Comparison of ENCODE assay signal across 1 cellular context in genomic region chr6:156780117-156780641, GRCh38.
TF ChIP-seq lines count a peak whose summit lies in the region.

No MANE protein-coding gene starts in this region.

TF ChIP-seq in HepG2, 621 proteins besides CTCF, POLR2A, EP300 and RAD21 (continued from another document and continues in another):
- TF ChIP-seq, protein P1, sequence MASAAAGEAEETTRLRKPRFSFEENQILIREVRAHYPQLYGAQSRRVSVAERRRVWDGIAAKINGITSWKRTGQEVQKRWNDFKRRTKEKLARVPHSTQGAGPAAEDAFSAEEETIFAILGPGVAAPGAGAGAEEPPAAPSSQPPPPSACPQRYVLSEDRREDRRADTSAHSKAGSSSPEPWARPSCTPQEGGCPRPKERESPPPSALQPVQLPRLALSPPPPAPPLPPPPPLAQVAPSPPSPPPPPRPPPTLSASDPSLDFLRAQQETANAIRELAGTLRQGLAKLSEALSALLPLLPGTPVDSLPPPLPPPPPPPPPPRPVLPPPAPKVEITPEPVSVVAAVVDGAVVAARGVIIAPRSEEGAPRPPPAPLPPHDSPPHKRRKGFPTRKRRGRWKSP (CRISPR knock-in tag; IDR thresholded peaks at IDR 0.05): 0 out of 2 replicates have a peak, but pooled peaks have one; percentile 48
- TF ChIP-seq MIXL1 (CRISPR knock-in tag; IDR thresholded peaks at IDR 0.05) (peak; percentile 29; the same call in 1 of the 2 replicates), STAT6 (CRISPR knock-in tag; IDR thresholded peaks at IDR 0.05; ENCODE audit: borderline replicate concordance) (0 out of 2 replicates have a peak, but pooled peaks have one; percentile 66), ZFP82 (CRISPR knock-in tag; IDR thresholded peaks at IDR 0.05; ENCODE audit: borderline replicate concordance) (no peak), KAT7 (CRISPR knock-in tag; IDR thresholded peaks at IDR 0.05; ENCODE audit: borderline replicate concordance) (0 out of 2 replicates have a peak, but pooled peaks have one; percentile 26), ZNF225 (CRISPR knock-in tag; IDR thresholded peaks at IDR 0.05) (no peak), ZIK1 (CRISPR knock-in tag; IDR thresholded peaks at IDR 0.05; ENCODE audit: borderline replicate concordance, low read depth) (0 out of 2 replicates have a peak, but pooled peaks have one; percentile 37), XRCC5 (optimal IDR thresholded peaks at IDR 0.05; ENCODE audit: low read length) (no peak), ARHGAP35 (CRISPR knock-in tag; IDR thresholded peaks at IDR 0.05; ENCODE audit: borderline replicate concordance) (no peak), SALL1 (CRISPR knock-in tag; IDR thresholded peaks at IDR 0.05) (peak; percentile 13; the same call in 1 of the 2 replicates), POGZ (CRISPR knock-in tag; IDR thresholded peaks at IDR 0.05) (no peak), ZNF790 (CRISPR knock-in tag; IDR thresholded peaks at IDR 0.05; ENCODE audit: borderline replicate concordance) (no peak), HDAC2 (CRISPR knock-in tag; IDR thresholded peaks at IDR 0.05) (peak; percentile 37; the same call in 1 of the 2 replicates), ZFX (CRISPR knock-in tag; IDR thresholded peaks at IDR 0.05; ENCODE audit: low read depth) (no peak), ZBTB7B (CRISPR knock-in tag; IDR thresholded peaks at IDR 0.05) (peak; percentile 43; the same call in 1 of the 2 replicates), ZSCAN20 (CRISPR knock-in tag; IDR thresholded peaks at IDR 0.05; ENCODE audit: borderline replicate concordance) (0 out of 2 replicates have a peak, but pooled peaks have one; percentile 33), ISX (CRISPR knock-in tag; conservative IDR thresholded peaks at IDR 0.05) (0 out of 2 replicates have a peak, but pooled peaks have one; percentile 37), ZFP62 (CRISPR knock-in tag; IDR thresholded peaks at IDR 0.05) (no peak), POLR2AphosphoS2 (IDR thresholded peaks at IDR 0.05; ENCODE audit: low read depth, low read length) (no peak), ZNF615 (CRISPR knock-in tag; IDR thresholded peaks at IDR 0.05; ENCODE audit: borderline replicate concordance) (0 out of 2 replicates have a peak, but pooled peaks have one; percentile 53), ZNF782 (CRISPR knock-in tag; IDR thresholded peaks at IDR 0.05; ENCODE audit: borderline replicate concordance) (no peak), KDM1A (CRISPR knock-in tag; IDR thresholded peaks at IDR 0.05) (no peak), KLF11 (CRISPR knock-in tag; IDR thresholded peaks at IDR 0.05) (no peak), ZNF121 (CRISPR knock-in tag; IDR thresholded peaks at IDR 0.05) (no peak), TAF1 (CRISPR knock-in tag; IDR thresholded peaks at IDR 0.05) (peak; percentile 59), CCAR2 (optimal IDR thresholded peaks at IDR 0.05; ENCODE audit: low read depth, low read length) (no peak), SNRNP70 (IDR thresholded peaks at IDR 0.05; ENCODE audit: low read depth, low read length) (no peak), FOXA3 (CRISPR knock-in tag; IDR thresholded peaks at IDR 0.05) (peak; percentile 67), SAP130 (CRISPR knock-in tag; IDR thresholded peaks at IDR 0.05; ENCODE audit: low read depth) (peak; percentile 100), ZSCAN30 (CRISPR knock-in tag; IDR thresholded peaks at IDR 0.05) (no peak), ZNF614 (CRISPR knock-in tag; IDR thresholded peaks at IDR 0.05; ENCODE audit: borderline replicate concordance) (peak; percentile 64; the same call in 1 of the 2 replicates), ETV5 (CRISPR knock-in tag; IDR thresholded peaks at IDR 0.05; ENCODE audit: borderline replicate concordance) (0 out of 2 replicates have a peak, but pooled peaks have one; percentile 12), PHF21A (CRISPR knock-in tag; IDR thresholded peaks at IDR 0.05) (0 out of 2 replicates have a peak, but pooled peaks have one; percentile 32), CREM (IDR thresholded peaks at IDR 0.05) (peak; percentile 34; the same call in 1 of the 2 replicates), CREM (CRISPR knock-in tag; IDR thresholded peaks at IDR 0.05) (no peak), ZNF747 (CRISPR knock-in tag; IDR thresholded peaks at IDR 0.05; ENCODE audit: borderline replicate concordance) (no peak), ZNF567 (CRISPR knock-in tag; IDR thresholded peaks at IDR 0.05; ENCODE audit: borderline replicate concordance) (no peak), ZNF350 (CRISPR knock-in tag; IDR thresholded peaks at IDR 0.05; ENCODE audit: borderline replicate concordance, low read depth) (no peak)
- TF ChIP-seq, protein P2, sequence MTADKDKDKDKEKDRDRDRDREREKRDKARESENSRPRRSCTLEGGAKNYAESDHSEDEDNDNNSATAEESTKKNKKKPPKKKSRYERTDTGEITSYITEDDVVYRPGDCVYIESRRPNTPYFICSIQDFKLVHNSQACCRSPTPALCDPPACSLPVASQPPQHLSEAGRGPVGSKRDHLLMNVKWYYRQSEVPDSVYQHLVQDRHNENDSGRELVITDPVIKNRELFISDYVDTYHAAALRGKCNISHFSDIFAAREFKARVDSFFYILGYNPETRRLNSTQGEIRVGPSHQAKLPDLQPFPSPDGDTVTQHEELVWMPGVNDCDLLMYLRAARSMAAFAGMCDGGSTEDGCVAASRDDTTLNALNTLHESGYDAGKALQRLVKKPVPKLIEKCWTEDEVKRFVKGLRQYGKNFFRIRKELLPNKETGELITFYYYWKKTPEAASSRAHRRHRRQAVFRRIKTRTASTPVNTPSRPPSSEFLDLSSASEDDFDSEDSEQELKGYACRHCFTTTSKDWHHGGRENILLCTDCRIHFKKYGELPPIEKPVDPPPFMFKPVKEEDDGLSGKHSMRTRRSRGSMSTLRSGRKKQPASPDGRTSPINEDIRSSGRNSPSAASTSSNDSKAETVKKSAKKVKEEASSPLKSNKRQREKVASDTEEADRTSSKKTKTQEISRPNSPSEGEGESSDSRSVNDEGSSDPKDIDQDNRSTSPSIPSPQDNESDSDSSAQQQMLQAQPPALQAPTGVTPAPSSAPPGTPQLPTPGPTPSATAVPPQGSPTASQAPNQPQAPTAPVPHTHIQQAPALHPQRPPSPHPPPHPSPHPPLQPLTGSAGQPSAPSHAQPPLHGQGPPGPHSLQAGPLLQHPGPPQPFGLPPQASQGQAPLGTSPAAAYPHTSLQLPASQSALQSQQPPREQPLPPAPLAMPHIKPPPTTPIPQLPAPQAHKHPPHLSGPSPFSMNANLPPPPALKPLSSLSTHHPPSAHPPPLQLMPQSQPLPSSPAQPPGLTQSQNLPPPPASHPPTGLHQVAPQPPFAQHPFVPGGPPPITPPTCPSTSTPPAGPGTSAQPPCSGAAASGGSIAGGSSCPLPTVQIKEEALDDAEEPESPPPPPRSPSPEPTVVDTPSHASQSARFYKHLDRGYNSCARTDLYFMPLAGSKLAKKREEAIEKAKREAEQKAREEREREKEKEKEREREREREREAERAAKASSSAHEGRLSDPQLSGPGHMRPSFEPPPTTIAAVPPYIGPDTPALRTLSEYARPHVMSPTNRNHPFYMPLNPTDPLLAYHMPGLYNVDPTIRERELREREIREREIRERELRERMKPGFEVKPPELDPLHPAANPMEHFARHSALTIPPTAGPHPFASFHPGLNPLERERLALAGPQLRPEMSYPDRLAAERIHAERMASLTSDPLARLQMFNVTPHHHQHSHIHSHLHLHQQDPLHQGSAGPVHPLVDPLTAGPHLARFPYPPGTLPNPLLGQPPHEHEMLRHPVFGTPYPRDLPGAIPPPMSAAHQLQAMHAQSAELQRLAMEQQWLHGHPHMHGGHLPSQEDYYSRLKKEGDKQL (CRISPR knock-in tag; IDR thresholded peaks at IDR 0.05; ENCODE audit: low read depth): no peak
- TF ChIP-seq, protein P3, sequence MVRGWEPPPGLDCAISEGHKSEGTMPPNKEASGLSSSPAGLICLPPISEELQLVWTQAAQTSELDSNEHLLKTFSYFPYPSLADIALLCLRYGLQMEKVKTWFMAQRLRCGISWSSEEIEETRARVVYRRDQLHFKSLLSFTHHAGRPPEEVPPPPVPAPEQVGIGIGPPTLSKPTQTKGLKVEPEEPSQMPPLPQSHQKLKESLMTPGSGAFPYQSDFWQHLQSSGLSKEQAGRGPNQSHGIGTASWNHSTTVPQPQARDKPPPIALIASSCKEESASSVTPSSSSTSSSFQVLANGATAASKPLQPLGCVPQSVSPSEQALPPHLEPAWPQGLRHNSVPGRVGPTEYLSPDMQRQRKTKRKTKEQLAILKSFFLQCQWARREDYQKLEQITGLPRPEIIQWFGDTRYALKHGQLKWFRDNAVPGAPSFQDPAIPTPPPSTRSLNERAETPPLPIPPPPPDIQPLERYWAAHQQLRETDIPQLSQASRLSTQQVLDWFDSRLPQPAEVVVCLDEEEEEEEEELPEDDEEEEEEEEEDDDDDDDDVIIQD (CRISPR knock-in tag; IDR thresholded peaks at IDR 0.05; ENCODE audit: low read depth): peak; percentile 69; the same call in 1 of the 2 replicates
- TF ChIP-seq, protein P4, sequence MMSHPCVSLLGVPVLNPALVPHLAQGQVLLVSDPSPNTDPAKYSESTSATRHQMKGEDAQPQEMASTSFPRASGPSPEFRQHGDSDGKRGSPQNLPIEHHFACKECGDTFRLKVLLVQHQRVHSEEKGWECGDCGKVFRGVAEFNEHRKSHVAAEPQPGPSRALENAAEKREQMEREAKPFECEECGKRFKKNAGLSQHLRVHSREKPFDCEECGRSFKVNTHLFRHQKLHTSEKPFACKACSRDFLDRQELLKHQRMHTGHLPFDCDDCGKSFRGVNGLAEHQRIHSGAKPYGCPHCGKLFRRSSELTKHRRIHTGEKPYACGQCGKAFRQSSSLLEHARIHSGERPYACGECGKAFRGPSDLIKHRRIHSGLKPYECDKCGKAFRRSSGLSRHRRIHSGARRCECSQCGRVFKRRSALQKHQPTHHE (CRISPR knock-in tag; IDR thresholded peaks at IDR 0.05; ENCODE audit: borderline replicate concordance): no peak
- TF ChIP-seq, protein P5, sequence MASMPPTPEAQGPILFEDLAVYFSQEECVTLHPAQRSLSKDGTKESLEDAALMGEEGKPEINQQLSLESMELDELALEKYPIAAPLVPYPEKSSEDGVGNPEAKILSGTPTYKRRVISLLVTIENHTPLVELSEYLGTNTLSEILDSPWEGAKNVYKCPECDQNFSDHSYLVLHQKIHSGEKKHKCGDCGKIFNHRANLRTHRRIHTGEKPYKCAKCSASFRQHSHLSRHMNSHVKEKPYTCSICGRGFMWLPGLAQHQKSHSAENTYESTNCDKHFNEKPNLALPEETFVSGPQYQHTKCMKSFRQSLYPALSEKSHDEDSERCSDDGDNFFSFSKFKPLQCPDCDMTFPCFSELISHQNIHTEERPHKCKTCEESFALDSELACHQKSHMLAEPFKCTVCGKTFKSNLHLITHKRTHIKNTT (CRISPR knock-in tag; IDR thresholded peaks at IDR 0.05): 0 out of 2 replicates have a peak, but pooled peaks have one; percentile 24
- TF ChIP-seq, protein P6, sequence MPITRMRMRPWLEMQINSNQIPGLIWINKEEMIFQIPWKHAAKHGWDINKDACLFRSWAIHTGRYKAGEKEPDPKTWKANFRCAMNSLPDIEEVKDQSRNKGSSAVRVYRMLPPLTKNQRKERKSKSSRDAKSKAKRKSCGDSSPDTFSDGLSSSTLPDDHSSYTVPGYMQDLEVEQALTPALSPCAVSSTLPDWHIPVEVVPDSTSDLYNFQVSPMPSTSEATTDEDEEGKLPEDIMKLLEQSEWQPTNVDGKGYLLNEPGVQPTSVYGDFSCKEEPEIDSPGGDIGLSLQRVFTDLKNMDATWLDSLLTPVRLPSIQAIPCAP (CRISPR knock-in tag; IDR thresholded peaks at IDR 0.05; ENCODE audit: low read depth): no peak
- TF ChIP-seq, protein P7, sequence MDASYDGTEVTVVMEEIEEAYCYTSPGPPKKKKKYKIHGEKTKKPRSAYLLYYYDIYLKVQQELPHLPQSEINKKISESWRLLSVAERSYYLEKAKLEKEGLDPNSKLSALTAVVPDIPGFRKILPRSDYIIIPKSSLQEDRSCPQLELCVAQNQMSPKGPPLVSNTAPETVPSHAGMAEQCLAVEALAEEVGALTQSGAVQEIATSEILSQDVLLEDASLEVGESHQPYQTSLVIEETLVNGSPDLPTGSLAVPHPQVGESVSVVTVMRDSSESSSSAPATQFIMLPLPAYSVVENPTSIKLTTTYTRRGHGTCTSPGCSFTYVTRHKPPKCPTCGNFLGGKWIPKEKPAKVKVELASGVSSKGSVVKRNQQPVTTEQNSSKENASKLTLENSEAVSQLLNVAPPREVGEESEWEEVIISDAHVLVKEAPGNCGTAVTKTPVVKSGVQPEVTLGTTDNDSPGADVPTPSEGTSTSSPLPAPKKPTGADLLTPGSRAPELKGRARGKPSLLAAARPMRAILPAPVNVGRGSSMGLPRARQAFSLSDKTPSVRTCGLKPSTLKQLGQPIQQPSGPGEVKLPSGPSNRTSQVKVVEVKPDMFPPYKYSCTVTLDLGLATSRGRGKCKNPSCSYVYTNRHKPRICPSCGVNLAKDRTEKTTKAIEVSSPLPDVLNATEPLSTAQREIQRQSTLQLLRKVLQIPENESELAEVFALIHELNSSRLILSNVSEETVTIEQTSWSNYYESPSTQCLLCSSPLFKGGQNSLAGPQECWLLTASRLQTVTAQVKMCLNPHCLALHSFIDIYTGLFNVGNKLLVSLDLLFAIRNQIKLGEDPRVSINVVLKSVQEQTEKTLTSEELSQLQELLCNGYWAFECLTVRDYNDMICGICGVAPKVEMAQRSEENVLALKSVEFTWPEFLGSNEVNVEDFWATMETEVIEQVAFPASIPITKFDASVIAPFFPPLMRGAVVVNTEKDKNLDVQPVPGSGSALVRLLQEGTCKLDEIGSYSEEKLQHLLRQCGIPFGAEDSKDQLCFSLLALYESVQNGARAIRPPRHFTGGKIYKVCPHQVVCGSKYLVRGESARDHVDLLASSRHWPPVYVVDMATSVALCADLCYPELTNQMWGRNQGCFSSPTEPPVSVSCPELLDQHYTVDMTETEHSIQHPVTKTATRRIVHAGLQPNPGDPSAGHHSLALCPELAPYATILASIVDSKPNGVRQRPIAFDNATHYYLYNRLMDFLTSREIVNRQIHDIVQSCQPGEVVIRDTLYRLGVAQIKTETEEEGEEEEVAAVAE (CRISPR knock-in tag; IDR thresholded peaks at IDR 0.05; ENCODE audit: borderline replicate concordance): peak; percentile 90; the same call in 1 of the 2 replicates
